Comparison of ENCODE assay signal across 30 cellular contexts in genomic region chr18:48123965-48124364, GRCh38.
"Had no signal": no experiment of that assay in that cellular context is flagged by ENCODE, and none has a peak within 500 bp of the region (broad histone marks: within the 10 kb centered on the region; RNA-seq: fewer than 3 reads in every experiment).

No MANE protein-coding gene starts in this region.

- H3K36me3 ChIP-seq: brain microvascular endothelial cell, MG63 had no signal

- H3K4me3 Mint-ChIP-seq: activated CD8-positive, alpha-beta T cell treated with anti-CD3 and anti-CD28 coated beads for 36 hours; activated naive CD4-positive, alpha-beta T cell treated with anti-CD3 and anti-CD28 coated beads for 36 hours; activated naive CD8-positive, alpha-beta T cell; activated naive CD8-positive, alpha-beta T cell treated with anti-CD3 and anti-CD28 coated beads, Interleukin-2, amount 50 U/mL, for 24 hours; activated T-cell treated with anti-CD3 and anti-CD28 coated beads, Interleukin-2, amount 50 U/mL, for 4 hours; activated T-helper 1 cell treated with anti-CD3 and anti-CD28 coated beads, Interleukin-12 subunit alpha, Interleukin-12 subunit beta, Interleukin-2, Interleukin-4 antibody, amounts not matched to agents 30 ng/mL and 10 ng/mL and 1 ng/mL, durations not matched to agents 14 hours and 24 hours and 36 hours; T-cell had no signal

- ATAC-seq: activated naive CD8-positive, alpha-beta T cell treated with anti-CD3 and anti-CD28 coated beads, Interleukin-2, amount 50 U/mL, for 24 hours; activated T-cell treated with anti-CD3 and anti-CD28 coated beads, Interleukin-2, amount 50 U/mL, for 4 hours; Right ventricle myocardium inferior; SK-N-SH treated with all-trans-retinoic acid at 6 μM for 48 hours; T-cell had no signal

- H3K36me3 Mint-ChIP-seq: activated naive CD8-positive, alpha-beta T cell; T-cell had no signal

- H3K9me3 Mint-ChIP-seq: activated CD8-positive, alpha-beta T cell treated with anti-CD3 and anti-CD28 coated beads for 36 hours; activated naive CD4-positive, alpha-beta T cell treated with anti-CD3 and anti-CD28 coated beads for 36 hours; activated naive CD8-positive, alpha-beta T cell treated with anti-CD3 and anti-CD28 coated beads, Interleukin-2, amount 50 U/mL, for 24 hours; activated T-cell treated with anti-CD3 and anti-CD28 coated beads, Interleukin-2, amount 50 U/mL, for 4 hours; activated T-helper 1 cell treated with anti-CD3 and anti-CD28 coated beads, Interleukin-12 subunit alpha, Interleukin-12 subunit beta, Interleukin-2, Interleukin-4 antibody, amounts not matched to agents 30 ng/mL and 10 ng/mL and 1 ng/mL, durations not matched to agents 14 hours and 24 hours and 36 hours; T-cell had no signal

- DNase-seq: activated CD4-positive, alpha-beta T cell treated with anti-CD3 and anti-CD28 coated beads for 1 hour; activated CD4-positive, alpha-beta T cell treated with anti-CD3 and anti-CD28 coated beads for 48 hours; activated CD4-positive, CD25-positive, alpha-beta regulatory T cell; activated CD8-positive, alpha-beta T cell treated with anti-CD3 and anti-CD28 coated beads for 36 hours; activated gamma-delta T cell treated with Interleukin-2 at 50 U/mL for 16 hours; activated naive CD4-positive, alpha-beta T cell treated with anti-CD3 and anti-CD28 coated beads for 36 hours; activated naive CD8-positive, alpha-beta T cell treated with anti-CD3 and anti-CD28 coated beads, Interleukin-2, amount 50 U/mL, for 24 hours; activated T-cell treated with anti-CD3 and anti-CD28 coated beads for 4 hours; activated T-cell treated with anti-CD3 and anti-CD28 coated beads, Interleukin-2, amount 50 U/mL, for 4 hours; brain microvascular endothelial cell; central memory CD4-positive, alpha-beta T cell; Kasumi-1; KG1; MG63; MV-4-11; NCI-H1092; NCI-H1436 treated with DMSO at 0.1 percent for 48 hours; NCI-H1694 treated with DMSO at 0.1 percent for 48 hours; NCI-H2029; NCI-H226; NCI-H446 treated with DMSO at 0.1 percent for 48 hours; PC-9; SIG-M5; T-cell; T-helper 2 cell; T-helper 9 cell had no signal

- H3K4me3 ChIP-seq: MG63, PC-9 had no signal

- H3K27ac Mint-ChIP-seq: activated CD8-positive, alpha-beta T cell treated with anti-CD3 and anti-CD28 coated beads for 36 hours; activated naive CD4-positive, alpha-beta T cell treated with anti-CD3 and anti-CD28 coated beads for 36 hours; activated naive CD8-positive, alpha-beta T cell; activated naive CD8-positive, alpha-beta T cell treated with anti-CD3 and anti-CD28 coated beads, Interleukin-2, amount 50 U/mL, for 24 hours; T-cell had no signal

- H3K27ac ChIP-seq: brain microvascular endothelial cell, PC-9 had no signal

- H3K9me3 ChIP-seq: MG63 had no signal

- H3K27me3 ChIP-seq: brain microvascular endothelial cell, MG63 had no signal
